ENCODE assay signal across 1 cellular context in genomic region chr1:24526940-24527542, GRCh38.
TF ChIP-seq lines count a peak whose summit lies in the region.

No MANE protein-coding gene starts in this region.

TF ChIP-seq in K562, 482 proteins besides CTCF, POLR2A, EP300 and RAD21 (continued from another document):
- TF ChIP-seq PBX2 (CRISPR knock-in tag; IDR thresholded peaks at IDR 0.05; ENCODE audit: low read depth) (no peak), PBX2 (tag; conservative IDR thresholded peaks at IDR 0.05; ENCODE audit: low read depth) (no peak), KLF13 (tag; IDR thresholded peaks at IDR 0.05; ENCODE audit: borderline replicate concordance, low read depth) (no peak), ZNF717 (CRISPR knock-in tag; IDR thresholded peaks at IDR 0.05) (no peak), THAP7 (CRISPR knock-in tag; IDR thresholded peaks at IDR 0.05) (no peak), ZBTB43 (CRISPR knock-in tag; IDR thresholded peaks at IDR 0.05) (no peak), TEAD1 (CRISPR knock-in tag; IDR thresholded peaks at IDR 0.05) (no peak)
